ENCODE assay signal across 16 cellular contexts in the genomic region with DNA sequence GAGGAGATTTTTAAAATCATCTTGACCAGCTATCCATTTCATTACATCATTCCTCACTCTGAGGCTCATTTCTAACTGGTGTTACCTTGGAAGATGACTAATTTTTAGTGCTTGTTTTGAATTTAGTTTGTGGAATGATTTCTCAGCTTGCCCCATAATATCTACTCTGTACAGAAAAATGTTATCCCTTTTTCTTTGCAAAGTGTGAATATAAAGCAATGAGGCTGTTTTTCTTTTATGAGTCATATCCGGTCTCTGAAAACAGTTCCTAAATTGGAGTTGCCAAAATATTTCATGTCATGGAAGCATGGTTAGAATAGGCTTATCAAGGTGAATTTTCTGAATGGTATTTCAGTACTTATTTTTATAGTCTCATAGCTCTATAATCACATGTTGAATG. TPM values are rescaled to one million over a fixed set of nuclear protein-coding genes. Genes with fewer than 3 reads are reported as not detected.
DNase-seq lines count a peak whose midpoint lies in the region; ATAC-seq and TF ChIP-seq lines count a peak whose summit lies in the region.
"Had no signal": no experiment of that assay in that cellular context is flagged by ENCODE, and none has a peak within 500 bp of the region (broad histone marks: within the 10 kb centered on the region; RNA-seq: fewer than 3 reads in every experiment).

No MANE protein-coding gene starts in this region.

- CTCF ChIA-PET in naive thymus-derived CD4-positive, alpha-beta T cell (lab: Charles Lee): interaction anchor here (0.6 kb wide), 1 partner anchor 59 kb away, joined by 4 read pairs; no protein-coding TSS in a partner anchor

- H3K36me3 Mint-ChIP-seq in naive thymus-derived CD4-positive, alpha-beta T cell: no peaks in the 10 kb centered on the region
- H3K36me3 Mint-ChIP-seq: CD8-positive, alpha-beta memory T cell had no signal

- POLR2A ChIA-PET in naive thymus-derived CD4-positive, alpha-beta T cell (lab: Charles Lee): no interaction called here

- ATAC-seq in RWPE2 (ENCODE audit: low read depth) (peak; percentile 70), thoracic aorta (ENCODE audit: insufficient number of reproducible peaks, low FRiP score, low read depth) (peak; percentile 67)
- no peak for ATAC-seq in naive thymus-derived CD4-positive, alpha-beta T cell
- ATAC-seq: Panc1 had no signal

- H3K27ac ChIP-seq in RWPE2 (ENCODE audit: poor library complexity, severe bottlenecking) (peak overlapping the region; percentile 14), caudate nucleus (ENCODE audit: low read depth, low read length) (peak overlapping the region; percentile 2), thoracic aorta (peak overlapping the region in 1 of 2 donors; percentile 71), testis (no peak overlapping the region)
- no peak overlapping the region for H3K27ac ChIP-seq in naive thymus-derived CD4-positive, alpha-beta T cell (ENCODE audit: low read depth, low read length)

- no peak overlapping the region for H3K4me3 ChIP-seq in RWPE2 (ENCODE audit: severe bottlenecking)
- H3K4me3 ChIP-seq in thoracic aorta: peak overlapping the region; percentile 33
- no peak overlapping the region for H3K4me3 ChIP-seq in testis
- no peak overlapping the region for H3K4me3 ChIP-seq in naive thymus-derived CD4-positive, alpha-beta T cell (ENCODE audit: low read length)

- no peak for TF ChIP-seq POLR2A in testis (IDR thresholded peaks at IDR 0.05)

- H3K9me3 ChIP-seq in RWPE2 (ENCODE audit: severe bottlenecking): no peaks in the 10 kb centered on the region
- no peaks in the 10 kb centered on the region for H3K9me3 ChIP-seq in thoracic aorta
- H3K9me3 ChIP-seq in testis: no peaks in the 10 kb centered on the region
- H3K9me3 ChIP-seq in naive thymus-derived CD4-positive, alpha-beta T cell (ENCODE audit: control insufficient read depth in 2 of 3, low read length in 3 of 3): no peaks in the 10 kb centered on the region

- no peaks in the 10 kb centered on the region for H3K27me3 ChIP-seq in RWPE2 (ENCODE audit: insufficient read depth, poor library complexity, severe bottlenecking)
- H3K27me3 ChIP-seq in thoracic aorta (replicated peaks; ENCODE audit: insufficient read depth): no peaks in the 10 kb centered on the region
- H3K27me3 ChIP-seq in testis: no peaks in the 10 kb centered on the region
- no peaks in the 10 kb centered on the region for H3K27me3 ChIP-seq in naive thymus-derived CD4-positive, alpha-beta T cell (ENCODE audit: control insufficient read depth in 2 of 2, insufficient read depth in 2 of 2, low read length in 2 of 2)

- DNase-seq in HS-5 (ENCODE audit: low read depth) (peak; percentile 18), RWPE2 (ENCODE audit: low spot score) (no peak), caudate nucleus (lab: John Stamatoyannopoulos, UW) (no peak), thoracic aorta (ENCODE audit: low spot score) (no peak), testis (no peak), NCI-H2227 treated with DMSO at 0.1 percent for 48 hours (lab: John Stamatoyannopoulos, UW) (no peak)
- DNase-seq in naive thymus-derived CD4-positive, alpha-beta T cell: no peak
- DNase-seq: CD8-positive, alpha-beta memory T cell; DMS 273 treated with DMSO at 0.1 percent for 48 hours; H9; NCI-H1105 treated with DMSO at 0.1 percent for 48 hours; NCI-H187 treated with DMSO at 0.1 percent for 48 hours; NCI-H446 treated with DMSO at 0.1 percent for 48 hours; NCI-H748 treated with DMSO at 0.1 percent for 48 hours had no signal

- no peak overlapping the region for H3K4me3 Mint-ChIP-seq in naive thymus-derived CD4-positive, alpha-beta T cell
- H3K4me3 Mint-ChIP-seq: CD8-positive, alpha-beta memory T cell; H9 had no signal

- no peak overlapping the region for H3K27ac Mint-ChIP-seq in naive thymus-derived CD4-positive, alpha-beta T cell
- H3K27ac Mint-ChIP-seq: CD8-positive, alpha-beta memory T cell; H9 had no signal

- peaks cover 0 to 15% (median 0%) of the 10 kb centered on the region in 11 donors for H3K9me3 Mint-ChIP-seq in naive thymus-derived CD4-positive, alpha-beta T cell
- H3K9me3 Mint-ChIP-seq: CD8-positive, alpha-beta memory T cell had no signal

- peaks cover 11% of the 10 kb centered on the region for H3K4me1 ChIP-seq in RWPE2 (ENCODE audit: insufficient read depth, poor library complexity, severe bottlenecking)
- H3K4me1 ChIP-seq in thoracic aorta (ENCODE audit: control insufficient read depth in 1 of 2, low read depth in 2 of 2): peaks cover 8 to 23% of the 10 kb centered on the region in 2 donors
- no peaks in the 10 kb centered on the region for H3K4me1 ChIP-seq in testis
- no peaks in the 10 kb centered on the region for H3K4me1 ChIP-seq in naive thymus-derived CD4-positive, alpha-beta T cell (ENCODE audit: control insufficient read depth in 2 of 2, insufficient read depth in 2 of 2, low read length in 2 of 2)

- no peaks in the 10 kb centered on the region for H3K27me3 Mint-ChIP-seq in naive thymus-derived CD4-positive, alpha-beta T cell
- H3K27me3 Mint-ChIP-seq: CD8-positive, alpha-beta memory T cell had no signal

- TF ChIP-seq CTCF in RWPE2 (IDR thresholded peaks at IDR 0.05; ENCODE audit: poor library complexity, severe bottlenecking): no peak
- TF ChIP-seq CTCF in thoracic aorta (IDR thresholded peaks at IDR 0.05): no peak
- no peak for TF ChIP-seq CTCF in testis (IDR thresholded peaks at IDR 0.05)

- WGBS in testis, 2 donors: 69 to 72% methylated on average over 1 of the region's 1 CpG

- intact Hi-C loops in testis (cut with DNase I; ENCODE audit: low total_unique reads): no loop called here
- intact Hi-C loops in naive thymus-derived CD4-positive, alpha-beta T cell (cut with micrococcal nuclease): no loop called here

- H3K36me3 ChIP-seq in RWPE2 (ENCODE audit: low read depth) (no peaks in the 10 kb centered on the region), thoracic aorta (no peaks in the 10 kb centered on the region), testis (ENCODE audit: low read depth, missing control alignments) (no peaks in the 10 kb centered on the region)
- H3K36me3 ChIP-seq in naive thymus-derived CD4-positive, alpha-beta T cell (ENCODE audit: control insufficient read depth in 2 of 3, insufficient read depth in 3 of 3, low read length in 3 of 3): no peaks in the 10 kb centered on the region

- no peaks in the 10 kb centered on the region for H3K4me1 Mint-ChIP-seq in naive thymus-derived CD4-positive, alpha-beta T cell
- H3K4me1 Mint-ChIP-seq: CD8-positive, alpha-beta memory T cell had no signal

RNA-seq across cellular contexts. Expression of gene FUT9, which starts 43.8 kb away (rescaled TPM):
- not detected for total RNA-seq in thoracic aorta
- total RNA-seq in testis: under 1 TPM; 0.12 to 0.24 TPM
- not detected for polyA plus RNA-seq in testis (ENCODE audit: insufficient read depth, low read depth, low replicate concordance)
- total RNA-seq in naive thymus-derived CD4-positive, alpha-beta T cell: not detected
- polyA plus RNA-seq in naive thymus-derived CD4-positive, alpha-beta T cell: not detected
- total RNA-seq: CD8-positive, alpha-beta memory T cell had no signal
- polyA plus RNA-seq: BJ; CD8-positive, alpha-beta memory T cell had no signal

Comparison
In these comparisons a context has a peak if more than half of its experiments do, and no peak if none do; other contexts are left out.
1. H3K27ac ChIP-seq: peak in RWPE2 (single experiment) and caudate nucleus (single experiment); none in testis (0 of 2) and naive thymus-derived CD4-positive, alpha-beta T cell (single experiment).